Comparison of ENCODE assay signal across 18 cellular contexts in genomic region chr12:131005161-131006035, GRCh38. TPM values are rescaled to one million over a fixed set of nuclear protein-coding genes. Genes with fewer than 3 reads are reported as not detected.
"Had no signal": no experiment of that assay in that cellular context is flagged by ENCODE, and none has a peak within 500 bp of the region (broad histone marks: within the 10 kb centered on the region; RNA-seq: fewer than 3 reads in every experiment).

No MANE protein-coding gene starts in this region.

- H3K9me3 Mint-ChIP-seq: activated B cell treated with CpG ODN at 0.5 μM for 24 hours; activated CD4-positive, alpha-beta T cell treated with anti-CD3 and anti-CD28 coated beads, Interleukin-2, amount 10 ng/mL, durations not matched to agents 24 days and 14 days; activated naive CD8-positive, alpha-beta T cell treated with anti-CD3 and anti-CD28 coated beads, Interleukin-2, amount 50 U/mL, for 24 hours; activated T-helper 1 cell treated with anti-CD3 and anti-CD28 coated beads, Interleukin-12 subunit alpha, Interleukin-12 subunit beta, Interleukin-2, Interleukin-4 antibody, amounts not matched to agents 30 ng/mL and 10 ng/mL and 1 ng/mL, durations not matched to agents 14 hours and 24 hours and 36 hours had no signal

- H3K27me3 ChIP-seq: ascending aorta, sigmoid colon had no signal

- H3K4me3 ChIP-seq: ascending aorta, lung, sigmoid colon, stomach had no signal

- H3K36me3 ChIP-seq: ascending aorta, sigmoid colon had no signal

- H3K27me3 Mint-ChIP-seq: activated B cell treated with CpG ODN at 0.5 μM for 24 hours; activated CD4-positive, alpha-beta T cell treated with anti-CD3 and anti-CD28 coated beads, Interleukin-2, amount 10 ng/mL, durations not matched to agents 24 days and 14 days had no signal

- H3K9me3 ChIP-seq: ascending aorta, sigmoid colon, stomach had no signal

- H3K4me3 Mint-ChIP-seq: activated B cell treated with CpG ODN at 0.5 μM for 24 hours; activated CD4-positive, alpha-beta T cell treated with anti-CD3 and anti-CD28 coated beads, Interleukin-2, amount 10 ng/mL, durations not matched to agents 24 days and 14 days; activated naive CD8-positive, alpha-beta T cell treated with anti-CD3 and anti-CD28 coated beads, Interleukin-2, amount 50 U/mL, for 24 hours; activated T-helper 1 cell treated with anti-CD3 and anti-CD28 coated beads, Interleukin-12 subunit alpha, Interleukin-12 subunit beta, Interleukin-2, Interleukin-4 antibody, amounts not matched to agents 30 ng/mL and 10 ng/mL and 1 ng/mL, durations not matched to agents 14 hours and 24 hours and 36 hours; endodermal cell had no signal

- H3K4me1 ChIP-seq: ascending aorta had no signal

- ATAC-seq: activated naive CD8-positive, alpha-beta T cell treated with anti-CD3 and anti-CD28 coated beads, Interleukin-2, amount 50 U/mL, for 24 hours; left cardiac atrium had no signal

- H3K27ac ChIP-seq: ascending aorta had no signal

- DNase-seq: activated B cell treated with CpG ODN at 0.5 μM for 24 hours; activated CD4-positive, alpha-beta T cell treated with anti-CD3 and anti-CD28 coated beads, Interleukin-2, amount 10 ng/mL, durations not matched to agents 24 days and 14 days; activated naive CD4-positive, alpha-beta T cell; activated naive CD8-positive, alpha-beta T cell treated with anti-CD3 and anti-CD28 coated beads, Interleukin-2, amount 50 U/mL, for 24 hours; endodermal cell; erythroblast; hypothalamus; left cardiac atrium; naive B cell; nucleus accumbens; sigmoid colon; stimulated activated CD4-positive, alpha-beta T cell treated with anti-CD3 and anti-CD28 coated beads, Interleukin-2, amount 100 ng/mL, for 48 hours; stomach had no signal

- H3K4me1 Mint-ChIP-seq: activated CD4-positive, alpha-beta T cell treated with anti-CD3 and anti-CD28 coated beads, Interleukin-2, amount 10 ng/mL, durations not matched to agents 24 days and 14 days; activated naive CD8-positive, alpha-beta T cell treated with anti-CD3 and anti-CD28 coated beads, Interleukin-2, amount 50 U/mL, for 24 hours; endodermal cell had no signal

- H3K27ac Mint-ChIP-seq: activated B cell treated with CpG ODN at 0.5 μM for 24 hours; activated CD4-positive, alpha-beta T cell treated with anti-CD3 and anti-CD28 coated beads, Interleukin-2, amount 10 ng/mL, durations not matched to agents 24 days and 14 days; activated naive CD8-positive, alpha-beta T cell treated with anti-CD3 and anti-CD28 coated beads, Interleukin-2, amount 50 U/mL, for 24 hours; activated T-helper 1 cell treated with anti-CD3 and anti-CD28 coated beads, Interleukin-12 subunit alpha, Interleukin-12 subunit beta, Interleukin-2, Interleukin-4 antibody, amounts not matched to agents 30 ng/mL and 10 ng/mL and 1 ng/mL, durations not matched to agents 14 hours and 24 hours and 36 hours; endodermal cell had no signal

- H3K36me3 Mint-ChIP-seq: naive B cell had no signal

RNA-seq across cellular contexts. Expression of gene ADGRD1, which starts 51.7 kb away (rescaled TPM):
- total RNA-seq: bronchial epithelial cell, pulmonary artery endothelial cell had no signal
